8 cellular contexts compared by ENCODE assay signal in the genomic region with DNA sequence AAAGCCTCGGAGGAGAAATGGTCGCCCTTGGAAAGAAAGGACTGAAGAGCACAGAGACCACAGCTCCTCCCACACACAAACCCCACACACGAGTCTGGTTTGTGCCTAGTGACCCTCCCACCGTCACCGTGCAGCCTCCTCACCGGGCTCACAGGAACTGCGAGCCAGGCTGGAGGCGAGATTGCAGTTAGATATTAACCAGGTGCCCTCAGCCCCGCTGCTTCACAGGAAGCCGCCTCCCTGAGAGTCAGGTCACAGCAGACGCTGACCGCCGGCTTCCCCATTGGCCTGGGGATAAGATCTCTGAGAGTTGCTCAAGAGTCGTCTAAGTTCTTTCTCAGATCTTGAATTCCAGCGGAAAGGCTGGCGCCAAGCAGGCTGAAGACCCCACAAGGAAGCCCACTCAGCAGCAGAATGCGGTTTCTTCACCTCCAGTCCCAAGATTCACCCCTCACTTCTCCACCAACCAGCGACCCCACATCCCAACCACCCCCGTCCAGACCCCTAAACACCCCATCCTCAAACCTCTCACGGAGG. TPM values are rescaled to one million over a fixed set of nuclear protein-coding genes. Genes with fewer than 3 reads are reported as not detected.
A peak's percentile ranks its signal among the peaks of the same experiment; 100 is the strongest.
DNase-seq lines count a peak whose midpoint lies in the region; ATAC-seq, FAIRE-seq and TF ChIP-seq lines count a peak whose summit lies in the region.

No MANE protein-coding gene starts in this region.

- no peak for TF ChIP-seq CTCF in AG09309 (IDR thresholded peaks at IDR 0.05; ENCODE audit: control insufficient read depth, insufficient read depth, low read depth, low read length, missing control alignments)
- no peak for TF ChIP-seq CTCF in osteoblast (IDR thresholded peaks at IDR 0.05; ENCODE audit: extremely low read depth, low read depth, low read length)

- peak overlapping the region; percentile 69 for H3K4me3 ChIP-seq in AG09309 (ENCODE audit: control insufficient read depth, low read depth, low read length)
- peak overlapping the region; percentile 85 for H3K4me3 ChIP-seq in SJCRH30
- peak overlapping the region; percentile 97 for H3K4me3 ChIP-seq in osteoblast (ENCODE audit: insufficient read depth, low read length)

- ATAC-seq in GM18520 (IDR thresholded peaks at IDR 0.05; ENCODE audit: unreplicated experiment) (peak; percentile 32), HG03280 (IDR thresholded peaks at IDR 0.05; ENCODE audit: unreplicated experiment) (peak; percentile 43), Right ventricle myocardium superior (ENCODE audit: poor library complexity) (peak; percentile 68)
- peak in 1 of 2 donors; percentile 35 for ATAC-seq in activated naive CD4-positive, alpha-beta T cell treated with anti-CD3 and anti-CD28 coated beads, Interleukin-2, amount 50 U/mL, for 72 hours

- H3K27ac ChIP-seq in SJCRH30 (peak overlapping the region; percentile 19; the same call in 1 of the 2 replicates), osteoblast (ENCODE audit: low read depth, low read length) (peak overlapping the region; percentile 93)

- peak overlapping the region; percentile 97 for H2AFZ ChIP-seq in osteoblast (ENCODE audit: low read length)

- H3K9me3 Mint-ChIP-seq in activated naive CD4-positive, alpha-beta T cell treated with anti-CD3 and anti-CD28 coated beads, Interleukin-2, amount 50 U/mL, for 72 hours, result no peaks in the 10 kb centered on the region

- no peaks in the 10 kb centered on the region for H3K27me3 ChIP-seq in SJCRH30
- H3K27me3 ChIP-seq in osteoblast (ENCODE audit: insufficient read depth, low read length), result no peaks in the 10 kb centered on the region

- DNase-seq in AG09309 (ENCODE audit: low read depth) (peak; percentile 1), SJCRH30 (peak; percentile 61 to 66), Right ventricle myocardium superior (peak; percentile 77), osteoblast (ENCODE audit: insufficient read length, low spot score, missing footprints) (peak; percentile 71), urothelium cell line (ENCODE audit: low spot score) (peak; percentile 36)
- DNase-seq in activated naive CD4-positive, alpha-beta T cell treated with anti-CD3 and anti-CD28 coated beads, Interleukin-2, amount 50 U/mL, for 72 hours (ENCODE audit: low spot score in 2 of 2), result peak; percentile 48 to 77

- no peak for FAIRE-seq in urothelium cell line (lab: Jason Lieb, UNC)

- H3K4me1 ChIP-seq in SJCRH30 (no peaks in the 10 kb centered on the region), osteoblast (ENCODE audit: insufficient read depth, low read length) (peaks cover 14% of the 10 kb centered on the region)

- H3K9me3 ChIP-seq in SJCRH30 (replicated peaks) (peaks cover 4% of the 10 kb centered on the region; the same call in 1 of the 2 replicates), osteoblast (ENCODE audit: low read depth, low read length) (no peaks in the 10 kb centered on the region)

- H3K36me3 ChIP-seq in SJCRH30 (peaks cover 8% of the 10 kb centered on the region), osteoblast (ENCODE audit: insufficient read depth, low read length) (peaks cover 8% of the 10 kb centered on the region)

- intact Hi-C loops in Right ventricle myocardium superior (cut with DNase I), result loop anchor here (10.0 kb wide), 1 partner anchor 71 kb away; the partner anchor contains the start of gene ZNF442

- peak overlapping the region; percentile 98 for H3K27ac Mint-ChIP-seq in activated naive CD4-positive, alpha-beta T cell treated with anti-CD3 and anti-CD28 coated beads, Interleukin-2, amount 50 U/mL, for 72 hours

- peaks cover 10% of the 10 kb centered on the region for H4K20me1 ChIP-seq in osteoblast (ENCODE audit: insufficient read depth, low read length)

- H3K4me2 ChIP-seq in osteoblast (ENCODE audit: insufficient read depth, low read length), result peak overlapping the region; percentile 95

- peaks cover 52% of the 10 kb centered on the region for H3K79me2 ChIP-seq in osteoblast (ENCODE audit: insufficient read depth, low read length)

- H3K36me3 Mint-ChIP-seq in activated naive CD4-positive, alpha-beta T cell treated with anti-CD3 and anti-CD28 coated beads, Interleukin-2, amount 50 U/mL, for 72 hours, result peaks cover 14 to 35% of the 10 kb centered on the region in 2 donors

RNA-seq across cellular contexts. Expression of gene ZNF44, which starts 0.8 kb away (rescaled TPM):
- 8.6 and 8.7 TPM in 2 replicates for total RNA-seq in SJCRH30 (2014; rRNA removed; shearing (Covaris generic))
- total RNA-seq in activated naive CD4-positive, alpha-beta T cell treated with anti-CD3 and anti-CD28 coated beads, Interleukin-2, amount 50 U/mL, for 72 hours, result 10 to 100 TPM in 1 of 2 donors, 1 to 10 TPM in 1; 6.6 to 15.5 TPM
- total RNA-seq in Right ventricle myocardium superior (8.6 TPM), osteoblast (10.0 and 11.2 TPM in 2 replicates)

RNA-seq across cellular contexts. Expression of gene ZNF563, which starts 39.6 kb away (rescaled TPM):
- 2.4 and 3.6 TPM in 2 replicates for total RNA-seq in SJCRH30 (2014; rRNA removed; shearing (Covaris generic))
- total RNA-seq in activated naive CD4-positive, alpha-beta T cell treated with anti-CD3 and anti-CD28 coated beads, Interleukin-2, amount 50 U/mL, for 72 hours, result 10 to 100 TPM in 1 of 2 donors, 1 to 10 TPM in 1; 4.8 to 10.8 TPM
- total RNA-seq in Right ventricle myocardium superior (4.2 TPM), osteoblast (4.3 and 4.4 TPM in 2 replicates)

Comparison
In these comparisons a context has a peak if more than half of its experiments do, and no peak if none do; other contexts are left out.
1. DNase-seq: peak in every context shown above with its lines; median percentile 77 in Right ventricle myocardium superior; 71 in osteoblast; 64 in SJCRH30; 62 in activated naive CD4-positive, alpha-beta T cell treated with anti-CD3 and anti-CD28 coated beads, Interleukin-2, amount 50 U/mL, for 72 hours; 36 in urothelium cell line; 1 in AG09309.